Comparison of ENCODE assay signal across 8 cellular contexts in genomic region chr12:56151672-56152131, GRCh38. TPM values are rescaled to one million over a fixed set of nuclear protein-coding genes. Genes with fewer than 3 reads are reported as not detected.
DNase-seq lines count a peak whose midpoint lies in the region; ATAC-seq and TF ChIP-seq lines count a peak whose summit lies in the region.

No MANE protein-coding gene starts in this region.

- H3K4me1 ChIP-seq in Peyer's patch, result peaks cover 0 to 27% (median 6%) of the 10 kb centered on the region in 4 donors
- H3K4me1 ChIP-seq in left ventricle myocardium inferior, result peaks cover 38% of the 10 kb centered on the region
- peaks cover 27% of the 10 kb centered on the region for H3K4me1 ChIP-seq in skeletal muscle satellite cell (ENCODE audit: control insufficient read depth, insufficient read depth, low read length)

- H3K9me3 ChIP-seq in Peyer's patch (no peaks in the 10 kb centered on the region), left ventricle myocardium inferior (replicated peaks) (no peaks in the 10 kb centered on the region), skeletal muscle satellite cell (replicated peaks; ENCODE audit: low read length) (no peaks in the 10 kb centered on the region)

- H3K4me3 ChIP-seq in BJ (ENCODE audit: low read depth, low read length), result peak overlapping the region; percentile 57
- peak overlapping the region; percentile 43 to 82 (median 56) for H3K4me3 ChIP-seq in Peyer's patch
- peak overlapping the region; percentile 76 for H3K4me3 ChIP-seq in left ventricle myocardium inferior
- H3K4me3 ChIP-seq in skeletal muscle satellite cell (ENCODE audit: low read length), result peak overlapping the region; percentile 73

- peak; percentile 7 to 48 for TF ChIP-seq POLR2A in Peyer's patch (IDR thresholded peaks at IDR 0.05)

- CTCF ChIA-PET in BJ (lab: Yijun Ruan, JAX), result interaction anchor here (0.9 to 2.4 kb wide), 6 partner anchors 9 to 70 kb away, joined by 3 to 9 read pairs (median 4); partner anchors contain the start of genes ESYT1 and RNF41
- CTCF ChIA-PET in activated naive CD4-positive, alpha-beta T cell treated with anti-CD3 and anti-CD28 coated beads for 36 hours (lab: Charles Lee), result interaction anchor here (0.9 to 1.3 kb wide), 6 partner anchors 9 to 33 kb away, joined by 3 to 10 read pairs (median 4); partner anchors contain the start of gene ZC3H10

- no peaks in the 10 kb centered on the region for H3K27me3 Mint-ChIP-seq in activated naive CD4-positive, alpha-beta T cell treated with anti-CD3 and anti-CD28 coated beads for 36 hours (ENCODE audit: low read depth)

- intact Hi-C loops in activated naive CD4-positive, alpha-beta T cell treated with anti-CD3 and anti-CD28 coated beads for 36 hours (cut with micrococcal nuclease), result loop anchor here (1.0 to 2.0 kb wide), 6 partner anchors 9 to 178 kb away; partner anchors contain the start of genes NABP2, PA2G4 and ZC3H10
- intact Hi-C loops in left ventricle myocardium inferior (cut with micrococcal nuclease), result no loop called here

- TF ChIP-seq CTCF in BJ (IDR thresholded peaks at IDR 0.05; ENCODE audit: insufficient read depth, low read depth, low read length), result peak; percentile 52
- peak; percentile 50 to 85 (median 71) for TF ChIP-seq CTCF in Peyer's patch (IDR thresholded peaks at IDR 0.05)
- peak; percentile 32 for TF ChIP-seq CTCF in left ventricle myocardium inferior (IDR thresholded peaks at IDR 0.05; ENCODE audit: borderline replicate concordance)

- H3K4me3 Mint-ChIP-seq in activated naive CD4-positive, alpha-beta T cell treated with anti-CD3 and anti-CD28 coated beads for 36 hours, result peak overlapping the region; percentile 84

- no peak for DNase-seq in BJ (ENCODE audit: low read depth)
- peak; percentile 50 for DNase-seq in GM19240 (ENCODE audit: insufficient read length, low spot score)
- peak; percentile 80 to 84 (median 82) for DNase-seq in Peyer's patch
- DNase-seq in activated naive CD4-positive, alpha-beta T cell treated with anti-CD3 and anti-CD28 coated beads for 36 hours, result peak; percentile 84
- no peak for DNase-seq in left ventricle myocardium inferior
- no peak for DNase-seq in KBM-7

- peak overlapping the region; percentile 98 for H3K27ac Mint-ChIP-seq in activated naive CD4-positive, alpha-beta T cell treated with anti-CD3 and anti-CD28 coated beads for 36 hours

- H3K9me3 Mint-ChIP-seq in activated naive CD4-positive, alpha-beta T cell treated with anti-CD3 and anti-CD28 coated beads for 36 hours, result no peaks in the 10 kb centered on the region

- peak; percentile 52 for ATAC-seq in HG03571 (IDR thresholded peaks at IDR 0.05; ENCODE audit: unreplicated experiment)

- no peaks in the 10 kb centered on the region for H3K27me3 ChIP-seq in BJ (ENCODE audit: control insufficient read depth, insufficient read depth, low read length)
- no peaks in the 10 kb centered on the region for H3K27me3 ChIP-seq in Peyer's patch
- H3K27me3 ChIP-seq in left ventricle myocardium inferior (ENCODE audit: low read depth), result no peaks in the 10 kb centered on the region
- no peaks in the 10 kb centered on the region for H3K27me3 ChIP-seq in skeletal muscle satellite cell (ENCODE audit: control insufficient read depth, insufficient read depth, low read length)

- peaks cover 9% of the 10 kb centered on the region for H3K36me3 Mint-ChIP-seq in activated naive CD4-positive, alpha-beta T cell treated with anti-CD3 and anti-CD28 coated beads for 36 hours (ENCODE audit: low read depth)

- POLR2A ChIA-PET in BJ (lab: Charles Lee), result no interaction called here

- H3K9ac ChIP-seq in skeletal muscle satellite cell (ENCODE audit: low read depth, low read length), result peak overlapping the region; percentile 85

- peaks cover 2% of the 10 kb centered on the region; the same call in 1 of the 2 replicates for H3K36me3 ChIP-seq in BJ (ENCODE audit: control insufficient read depth, insufficient read depth, low read length)
- H3K36me3 ChIP-seq in Peyer's patch, result no peaks in the 10 kb centered on the region
- no peaks in the 10 kb centered on the region for H3K36me3 ChIP-seq in left ventricle myocardium inferior
- no peaks in the 10 kb centered on the region for H3K36me3 ChIP-seq in skeletal muscle satellite cell (ENCODE audit: insufficient read depth, low read length)

- in situ Hi-C loops in KBM-7 (cut with MboI; ENCODE audit: low pct_unique_long_range_greater_than_20kb, low sequenced_read_pairs), result no loop called here

- peaks cover 32% of the 10 kb centered on the region for H3K4me1 Mint-ChIP-seq in activated naive CD4-positive, alpha-beta T cell treated with anti-CD3 and anti-CD28 coated beads for 36 hours (ENCODE audit: low read depth)

- H3K27ac ChIP-seq in Peyer's patch, result peak overlapping the region; percentile 84 to 98 (median 90)
- H3K27ac ChIP-seq in left ventricle myocardium inferior (replicated peaks), result peak overlapping the region; percentile 93

- peak overlapping the region; percentile 89 for H3K4me2 ChIP-seq in skeletal muscle satellite cell (ENCODE audit: low read length)

RNA-seq across cellular contexts. Expression of gene MYL6B, which starts 0.7 kb away (rescaled TPM):
- polyA plus RNA-seq in BJ (2011; rRNA removed), result 74.1 and 75.4 TPM in 2 replicates
- 21.6 and 24.2 TPM in 2 replicates for polyA minus RNA-seq in BJ (2011; rRNA and poly(A)+ RNA removed)
- 10 to 100 TPM; 16.0 to 46.2 (median 21.3) TPM for total RNA-seq in Peyer's patch
- 10 to 100 TPM; 49.2 to 57.5 TPM for total RNA-seq in activated naive CD4-positive, alpha-beta T cell treated with anti-CD3 and anti-CD28 coated beads for 36 hours
- total RNA-seq in left ventricle myocardium inferior, result 54.1 TPM
- 49.4 and 104 TPM in 2 replicates for total RNA-seq in skeletal muscle satellite cell (2012; rRNA removed)

RNA-seq across cellular contexts. Expression of gene MYL6, which starts 6.5 kb away (rescaled TPM):
- polyA plus RNA-seq in BJ (2011; rRNA removed), result 5,667 and 6,879 TPM in 2 replicates
- polyA minus RNA-seq in BJ (2011; rRNA and poly(A)+ RNA removed), result 985 and 1,932 TPM in 2 replicates
- 1,000 to 10,000 TPM; 1,247 to 1,872 (median 1,541) TPM for total RNA-seq in Peyer's patch
- 100 to 1,000 TPM; 841 to 868 TPM for total RNA-seq in activated naive CD4-positive, alpha-beta T cell treated with anti-CD3 and anti-CD28 coated beads for 36 hours
- total RNA-seq in left ventricle myocardium inferior, result 508 TPM
- 1,015 and 1,106 TPM in 2 replicates for total RNA-seq in skeletal muscle satellite cell (2012; rRNA removed)

RNA-seq across cellular contexts. Expression of gene ESYT1, which starts 23.6 kb away (rescaled TPM):
- polyA plus RNA-seq in BJ (2011; rRNA removed), result 180 and 264 TPM in 2 replicates
- polyA minus RNA-seq in BJ (2011; rRNA and poly(A)+ RNA removed), result 268 and 305 TPM in 2 replicates
- total RNA-seq in Peyer's patch (10 to 100 TPM; 36.3 to 62.7 (median 53.2) TPM), left ventricle myocardium inferior (23.2 TPM)
- 10 to 100 TPM; 87.4 to 88.9 TPM for total RNA-seq in activated naive CD4-positive, alpha-beta T cell treated with anti-CD3 and anti-CD28 coated beads for 36 hours
- 186 and 199 TPM in 2 replicates for total RNA-seq in skeletal muscle satellite cell (2012; rRNA removed)

RNA-seq across cellular contexts. Expression of gene ZC3H10, which starts 33.6 kb away (rescaled TPM):
- 1.4 and 1.6 TPM in 2 replicates for polyA plus RNA-seq in BJ (2011; rRNA removed)
- 2.9 and 3.7 TPM in 2 replicates for polyA minus RNA-seq in BJ (2011; rRNA and poly(A)+ RNA removed)
- total RNA-seq in Peyer's patch (1 to 10 TPM; 2.0 to 5.5 (median 3.8) TPM), left ventricle myocardium inferior (4.9 TPM)
- 1 to 10 TPM; 6.4 to 6.6 TPM for total RNA-seq in activated naive CD4-positive, alpha-beta T cell treated with anti-CD3 and anti-CD28 coated beads for 36 hours
- 2.8 and 5.6 TPM in 2 replicates for total RNA-seq in skeletal muscle satellite cell (2012; rRNA removed)

RNA-seq across cellular contexts. Expression of gene RPL41, which starts 35.3 kb away (rescaled TPM):
- 5,645 and 7,867 TPM in 2 replicates for polyA plus RNA-seq in BJ (2011; rRNA removed)
- polyA minus RNA-seq in BJ (2011; rRNA and poly(A)+ RNA removed), result 516 and 877 TPM in 2 replicates
- 1,000 to 10,000 TPM; 1,852 to 2,996 (median 2,194) TPM for total RNA-seq in Peyer's patch
- total RNA-seq in activated naive CD4-positive, alpha-beta T cell treated with anti-CD3 and anti-CD28 coated beads for 36 hours, result 1,000 to 10,000 TPM; 5,971 to 6,299 TPM
- 1,892 TPM for total RNA-seq in left ventricle myocardium inferior
- total RNA-seq in skeletal muscle satellite cell (2012; rRNA removed), result 2,116 and 2,859 TPM in 2 replicates

Comparison
In these comparisons a context has a peak if more than half of its experiments do, and no peak if none do; other contexts are left out.
1. DNase-seq: peak in GM19240 (single experiment), Peyer's patch (3 of 3) and activated naive CD4-positive, alpha-beta T cell treated with anti-CD3 and anti-CD28 coated beads for 36 hours (single experiment); none in BJ (single experiment), left ventricle myocardium inferior (single experiment) and KBM-7 (single experiment).
2. Peak in every context shown above with its lines, with median percentiles within 50 percentile points of each other: H3K4me3 ChIP-seq and CTCF ChIP-seq.